18 cellular contexts compared by ENCODE assay signal in genomic region chr16:10180042-10180770, GRCh38. TPM values are rescaled to one million over a fixed set of nuclear protein-coding genes. Genes with fewer than 3 reads are reported as not detected.
DNase-seq lines count a peak whose midpoint lies in the region; ATAC-seq and TF ChIP-seq lines count a peak whose summit lies in the region.
"Had no signal": no experiment of that assay in that cellular context is flagged by ENCODE, and none has a peak within 500 bp of the region (broad histone marks: within the 10 kb centered on the region; RNA-seq: fewer than 3 reads in every experiment).

No MANE protein-coding gene starts in this region.

- peak overlapping the region in 2 of 5 donors; percentile 5 to 16 for H3K27ac ChIP-seq in stomach
- H3K27ac ChIP-seq in CD4-positive, alpha-beta T cell (ENCODE audit: low read depth, low read length) = no peak overlapping the region
- H3K27ac ChIP-seq: brain microvascular endothelial cell, colonic mucosa, thyroid gland had no signal

- in situ Hi-C loops in astrocyte of the cerebellum (cut with HindIII; ENCODE audit: low sequenced_read_pairs) = no loop called here

- no peaks in the 10 kb centered on the region for H3K9me3 ChIP-seq in stomach
- no peaks in the 10 kb centered on the region for H3K9me3 ChIP-seq in CD4-positive, alpha-beta T cell (ENCODE audit: control insufficient read depth, low read length)
- H3K9me3 ChIP-seq: colonic mucosa, MG63, thyroid gland had no signal

- no peak overlapping the region for H3K27ac Mint-ChIP-seq in CD4-positive, alpha-beta T cell
- H3K27ac Mint-ChIP-seq: activated naive CD4-positive, alpha-beta T cell treated with anti-CD3 and anti-CD28 coated beads, Interleukin-2, amount 50 U/mL, for 24 hours; activated T-cell treated with anti-CD3 and anti-CD28 coated beads, Interleukin-2, amount 50 U/mL, for 24 hours; stimulated activated effector memory CD8-positive, alpha-beta T cell treated with anti-CD3 and anti-CD28 coated beads, Interleukin-12 subunit alpha, Interleukin-12 subunit beta, amount 100 ng/mL, for 72 hours had no signal

- CTCF ChIA-PET in CD4-positive, alpha-beta T cell (lab: Charles Lee) = no interaction called here

- no peak for DNase-seq in H7
- no peak for DNase-seq in astrocyte of the cerebellum (ENCODE audit: low read depth)
- DNase-seq in iPS-NIHi7 (ENCODE audit: extremely low spot score) = peak; percentile 19
- no peak for DNase-seq in stomach
- no peak for DNase-seq in CD4-positive, alpha-beta T cell
- DNase-seq in stimulated activated naive CD4-positive, alpha-beta T cell treated with Interleukin-2 at 50 U/mL for 16 hours (lab: John Stamatoyannopoulos, UW) = no peak
- no peak for DNase-seq in activated CD8-positive, alpha-beta memory T cell treated with anti-CD3 and anti-CD28 coated beads for 24 hours
- DNase-seq: brain microvascular endothelial cell, MG63, NCI-H146, NCI-H2171, NCI-H526 treated with DMSO at 0.1 percent for 48 hours, occipital lobe had no signal

- TF ChIP-seq EP300 in stomach (IDR thresholded peaks at IDR 0.05) = no peak

- peaks cover 60% of the 10 kb centered on the region for H3K27me3 Mint-ChIP-seq in CD4-positive, alpha-beta T cell

- intact Hi-C loops in stomach (cut with DNase I; ENCODE audit: low total_unique reads) = loop anchor here (10.0 kb wide), 1 partner anchor 535 kb away; no protein-coding TSS in a partner anchor
- intact Hi-C loops in CD4-positive, alpha-beta T cell (cut with DNase I, micrococcal nuclease) = loop anchor here in 1 of 2 experiments (5.0 kb wide), 1 partner anchor 1613 kb away; no protein-coding TSS in a partner anchor

- H3K27me3 ChIP-seq in H7 (ENCODE audit: control insufficient read depth, insufficient read depth, low read length) (peaks cover 48% of the 10 kb centered on the region), stomach (peaks cover 0 to 58% (median 33%) of the 10 kb centered on the region in 3 donors)
- H3K27me3 ChIP-seq in CD4-positive, alpha-beta T cell (ENCODE audit: control insufficient read depth, insufficient read depth, low read length) = peaks cover 38% of the 10 kb centered on the region

- H3K4me1 Mint-ChIP-seq in CD4-positive, alpha-beta T cell (ENCODE audit: low read depth) = peaks cover 4% of the 10 kb centered on the region

- no peak for TF ChIP-seq POLR2A in stomach (IDR thresholded peaks at IDR 0.05)

- H3K36me3 ChIP-seq in H7 (replicated peaks; ENCODE audit: control insufficient read depth, insufficient read depth, low read length) = no peaks in the 10 kb centered on the region
- no peaks in the 10 kb centered on the region for H3K36me3 ChIP-seq in stomach
- H3K36me3 ChIP-seq: brain microvascular endothelial cell, colonic mucosa, MG63, thyroid gland had no signal

- 35 to 48% (median 43%) methylated on average over 30 to 53 of the region's 53 CpGs for WGBS in stomach, 5 donors

- H3K4me1 ChIP-seq in stomach = peaks cover 13 to 36% (median 34%) of the 10 kb centered on the region in 4 donors

- POLR2A ChIA-PET in CD4-positive, alpha-beta T cell (lab: Charles Lee) = no interaction called here

- H3K9me3 Mint-ChIP-seq in CD4-positive, alpha-beta T cell = no peaks in the 10 kb centered on the region
- H3K9me3 Mint-ChIP-seq: activated naive CD4-positive, alpha-beta T cell treated with anti-CD3 and anti-CD28 coated beads, Interleukin-2, amount 50 U/mL, for 24 hours; activated T-cell treated with anti-CD3 and anti-CD28 coated beads, Interleukin-2, amount 50 U/mL, for 24 hours; stimulated activated effector memory CD8-positive, alpha-beta T cell treated with anti-CD3 and anti-CD28 coated beads, Interleukin-12 subunit alpha, Interleukin-12 subunit beta, amount 100 ng/mL, for 72 hours had no signal

- ATAC-seq in CD4-positive, alpha-beta T cell (ENCODE audit: poor library complexity) = no peak

- H3K4me3 ChIP-seq in H7 (ENCODE audit: insufficient read depth, low read depth, low read length) (peak overlapping the region; percentile 67; the same call in 1 of the 2 replicates), astrocyte of the cerebellum (ENCODE audit: low read depth, low read length) (peak overlapping the region; percentile 46), stomach (peak overlapping the region; percentile 41 to 49 (median 44))
- H3K4me3 ChIP-seq: colonic mucosa, MG63 had no signal

- TF ChIP-seq CTCF in astrocyte of the cerebellum (IDR thresholded peaks at IDR 0.05; ENCODE audit: low read depth, low read length, missing control alignments) (no peak), stomach (IDR thresholded peaks at IDR 0.05) (no peak)
- no peak for TF ChIP-seq CTCF in CD4-positive, alpha-beta T cell (IDR thresholded peaks at IDR 0.05)

- H3K36me3 Mint-ChIP-seq in CD4-positive, alpha-beta T cell (ENCODE audit: low read depth) = no peaks in the 10 kb centered on the region
- H3K36me3 Mint-ChIP-seq: activated naive CD4-positive, alpha-beta T cell treated with anti-CD3 and anti-CD28 coated beads, Interleukin-2, amount 50 U/mL, for 24 hours; stimulated activated effector memory CD8-positive, alpha-beta T cell treated with anti-CD3 and anti-CD28 coated beads, Interleukin-12 subunit alpha, Interleukin-12 subunit beta, amount 100 ng/mL, for 72 hours had no signal

- no peak overlapping the region for H3K4me3 Mint-ChIP-seq in CD4-positive, alpha-beta T cell
- H3K4me3 Mint-ChIP-seq: activated naive CD4-positive, alpha-beta T cell treated with anti-CD3 and anti-CD28 coated beads, Interleukin-2, amount 50 U/mL, for 24 hours; activated T-cell treated with anti-CD3 and anti-CD28 coated beads, Interleukin-2, amount 50 U/mL, for 24 hours had no signal

RNA-seq across cellular contexts. Expression of gene GRIN2A, which starts 2.0 kb away (rescaled TPM):
- total RNA-seq in H7 (2014; rRNA removed; shearing (Covaris generic)) = 0.52 and 1.3 TPM in 2 replicates
- total RNA-seq in stomach = 1 to 10 TPM in 4 of 5 donors, under 1 TPM in 1; 0.55 to 9.8 (median 1.7) TPM
- polyA plus RNA-seq in stomach = under 1 TPM; 0.06 to 0.45 (median 0.15) TPM
- total RNA-seq in CD4-positive, alpha-beta T cell = not detected
